2 cellular contexts compared by ENCODE assay signal in the genomic region with DNA sequence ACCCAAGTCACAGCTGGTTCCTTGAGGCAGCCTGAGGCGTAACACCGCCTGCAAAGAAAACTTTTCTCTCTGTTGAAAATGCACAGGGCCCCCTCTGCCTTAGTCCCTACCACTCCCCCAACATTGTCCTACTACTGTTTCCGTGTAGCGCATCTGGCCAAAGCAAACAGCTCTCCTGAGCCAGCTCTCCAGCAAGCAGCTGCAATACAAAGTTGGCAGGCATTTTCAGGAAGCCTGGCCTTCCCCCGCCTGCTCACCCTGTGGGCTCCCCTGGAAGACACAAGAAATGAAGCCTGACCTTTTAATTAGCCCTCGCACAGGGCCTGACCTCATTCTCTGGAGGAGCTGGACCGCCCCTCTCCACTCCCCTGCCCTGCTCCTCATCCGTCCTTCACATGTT.
TF ChIP-seq lines count a peak whose summit lies in the region.

No MANE protein-coding gene starts in this region.

TF ChIP-seq in IMR-90, 13 proteins besides CTCF, POLR2A, EP300 and RAD21:
- no peak for TF ChIP-seq USF2 (IDR thresholded peaks at IDR 0.05; ENCODE audit: low read depth, low read length)
- no peak for TF ChIP-seq MAZ (IDR thresholded peaks at IDR 0.05; ENCODE audit: borderline replicate concordance, low read depth, low read length)
- no peak for TF ChIP-seq FOS (IDR thresholded peaks at IDR 0.05; ENCODE audit: low read depth, low read length)
TF ChIP-seq in IMR-90: peak in this region for 0.

TF ChIP-seq in HEK293T, 16 proteins besides CTCF, POLR2A, EP300 and RAD21:
- TF ChIP-seq CTBP1 (IDR thresholded peaks at IDR 0.05; ENCODE audit: borderline replicate concordance) (no peak), NFRKB (IDR thresholded peaks at IDR 0.05) (no peak), LEF1 (IDR thresholded peaks at IDR 0.05; ENCODE audit: borderline replicate concordance) (no peak), FOXM1 (IDR thresholded peaks at IDR 0.05; ENCODE audit: borderline replicate concordance) (no peak), L3MBTL2 (conservative IDR thresholded peaks at IDR 0.05) (no peak), HDGF (IDR thresholded peaks at IDR 0.05; ENCODE audit: borderline replicate concordance) (no peak), ELF4 (IDR thresholded peaks at IDR 0.05) (no peak), FOXA1 (IDR thresholded peaks at IDR 0.05) (no peak), SUZ12 (IDR thresholded peaks at IDR 0.05) (no peak), TARDBP (IDR thresholded peaks at IDR 0.05) (no peak), SP1 (IDR thresholded peaks at IDR 0.05) (no peak), ARNT (IDR thresholded peaks at IDR 0.05) (no peak), ZNF384 (IDR thresholded peaks at IDR 0.05) (no peak), BHLHE40 (IDR thresholded peaks at IDR 0.05; ENCODE audit: borderline replicate concordance) (no peak), FOXK2 (IDR thresholded peaks at IDR 0.05) (no peak)
- TF ChIP-seq, protein P1, sequence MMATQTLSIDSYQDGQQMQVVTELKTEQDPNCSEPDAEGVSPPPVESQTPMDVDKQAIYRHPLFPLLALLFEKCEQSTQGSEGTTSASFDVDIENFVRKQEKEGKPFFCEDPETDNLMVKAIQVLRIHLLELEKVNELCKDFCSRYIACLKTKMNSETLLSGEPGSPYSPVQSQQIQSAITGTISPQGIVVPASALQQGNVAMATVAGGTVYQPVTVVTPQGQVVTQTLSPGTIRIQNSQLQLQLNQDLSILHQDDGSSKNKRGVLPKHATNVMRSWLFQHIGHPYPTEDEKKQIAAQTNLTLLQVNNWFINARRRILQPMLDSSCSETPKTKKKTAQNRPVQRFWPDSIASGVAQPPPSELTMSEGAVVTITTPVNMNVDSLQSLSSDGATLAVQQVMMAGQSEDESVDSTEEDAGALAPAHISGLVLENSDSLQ (IDR thresholded peaks at IDR 0.05), result no peak
TF ChIP-seq in HEK293T: peak in this region for 0.
